Comparison of ENCODE assay signal across 8 cellular contexts in genomic region chr14:91835197-91835919, GRCh38. TPM values are rescaled to one million over a fixed set of nuclear protein-coding genes. Genes with fewer than 3 reads are reported as not detected.
DNase-seq lines count a peak whose midpoint lies in the region; ATAC-seq and TF ChIP-seq lines count a peak whose summit lies in the region.

No MANE protein-coding gene starts in this region.

- H3K4me1 Mint-ChIP-seq in chondrocyte (ENCODE audit: low read depth): peaks cover 15% of the 10 kb centered on the region
- peaks cover 19 to 30% of the 10 kb centered on the region in 2 donors for H3K4me1 Mint-ChIP-seq in natural killer cell treated with Interleukin-12 subunit alpha and Interleukin-12 subunit beta and Interleukin-15 and Interleukin-18, amount 100 ng/mL, for 72 hours (ENCODE audit: low read depth in 2 of 2)

- peaks cover 18% of the 10 kb centered on the region for H3K27me3 Mint-ChIP-seq in chondrocyte (ENCODE audit: low read depth)
- no peaks in the 10 kb centered on the region for H3K27me3 Mint-ChIP-seq in natural killer cell treated with Interleukin-12 subunit alpha and Interleukin-12 subunit beta and Interleukin-15 and Interleukin-18, amount 100 ng/mL, for 72 hours

- peak; percentile 18 for ATAC-seq in HG03571 (IDR thresholded peaks at IDR 0.05; ENCODE audit: unreplicated experiment)
- ATAC-seq in natural killer cell treated with Interleukin-12 subunit alpha and Interleukin-12 subunit beta and Interleukin-15 and Interleukin-18, amount 100 ng/mL, for 72 hours: peak in 1 of 2 donors; percentile 8

- H3K27ac Mint-ChIP-seq in chondrocyte (ENCODE audit: unreplicated experiment): no peak overlapping the region
- H3K27ac Mint-ChIP-seq in natural killer cell treated with Interleukin-12 subunit alpha and Interleukin-12 subunit beta and Interleukin-15 and Interleukin-18, amount 100 ng/mL, for 72 hours: peak overlapping the region in 1 of 2 donors; percentile 55

- H3K4me3 Mint-ChIP-seq in chondrocyte (ENCODE audit: unreplicated experiment): peak overlapping the region; percentile 74
- peak overlapping the region; percentile 79 for H3K4me3 Mint-ChIP-seq in natural killer cell treated with Interleukin-12 subunit alpha and Interleukin-12 subunit beta and Interleukin-15 and Interleukin-18, amount 100 ng/mL, for 72 hours

- no peaks in the 10 kb centered on the region for H3K9me3 Mint-ChIP-seq in chondrocyte (ENCODE audit: low read depth)
- H3K9me3 Mint-ChIP-seq in natural killer cell treated with Interleukin-12 subunit alpha and Interleukin-12 subunit beta and Interleukin-15 and Interleukin-18, amount 100 ng/mL, for 72 hours: no peaks in the 10 kb centered on the region

- peak; percentile 13 for DNase-seq in activated CD4-positive, alpha-beta T cell treated with anti-CD3 and anti-CD28 coated beads, Interleukin-2, amount 50 U/mL, for 1 hour
- DNase-seq in activated CD4-positive, alpha-beta T cell treated with anti-CD3 and anti-CD28 coated beads for 1 hour: no peak
- no peak for DNase-seq in chondrocyte (ENCODE audit: low spot score)
- no peak for DNase-seq in natural killer cell treated with Interleukin-12 subunit alpha and Interleukin-12 subunit beta and Interleukin-15 and Interleukin-18, amount 100 ng/mL, for 72 hours (ENCODE audit: low spot score)
- DNase-seq in HCEC 1CT: no peak
- DNase-seq in AG08395 (ENCODE audit: low spot score): no peak
- DNase-seq in NCI-H2029 (lab: John Stamatoyannopoulos, UW): no peak

- no peak for TF ChIP-seq CTCF in chondrocyte (IDR thresholded peaks at IDR 0.05)

- H3K36me3 Mint-ChIP-seq in chondrocyte (ENCODE audit: low read depth): peaks cover 12% of the 10 kb centered on the region
- no peaks in the 10 kb centered on the region for H3K36me3 Mint-ChIP-seq in natural killer cell treated with Interleukin-12 subunit alpha and Interleukin-12 subunit beta and Interleukin-15 and Interleukin-18, amount 100 ng/mL, for 72 hours

RNA-seq across cellular contexts. Expression of gene TC2N, which starts 32.0 kb away (rescaled TPM):
- 9.1 to 14.4 TPM (median 11.2 TPM) in 3 replicates for total RNA-seq in chondrocyte
- 10 to 100 TPM in 1 of 2 donors, 1 to 10 TPM in 1; 6.9 to 12.0 TPM for total RNA-seq in natural killer cell treated with Interleukin-12 subunit alpha and Interleukin-12 subunit beta and Interleukin-15 and Interleukin-18, amount 100 ng/mL, for 72 hours
